9 cellular contexts compared by ENCODE assay signal in the genomic region with DNA sequence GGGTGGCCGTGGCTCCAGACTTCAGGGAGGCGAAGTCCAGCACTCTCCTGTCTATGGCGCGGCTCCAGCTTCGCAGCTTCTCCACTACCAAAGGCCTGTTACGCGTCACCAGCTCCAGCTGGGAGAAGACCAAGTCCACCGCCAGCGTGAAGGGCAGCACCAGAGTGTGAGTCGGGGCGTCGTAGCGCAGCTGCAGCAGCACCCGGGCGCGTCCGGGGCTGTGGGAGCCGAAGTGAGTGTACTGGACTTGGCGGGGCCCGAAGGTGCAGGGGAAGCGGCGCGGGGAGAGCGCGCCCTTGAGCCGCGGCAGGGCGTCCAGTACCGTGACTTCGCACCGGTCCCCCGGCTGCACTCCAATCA. TPM values are rescaled to one million over a fixed set of nuclear protein-coding genes. Genes with fewer than 3 reads are reported as not detected.
DNase-seq lines count a peak whose midpoint lies in the region; ATAC-seq and TF ChIP-seq lines count a peak whose summit lies in the region.
"Had no signal": no experiment of that assay in that cellular context is flagged by ENCODE, and none has a peak within 500 bp of the region (broad histone marks: within the 10 kb centered on the region; RNA-seq: fewer than 3 reads in every experiment).

No MANE protein-coding gene starts in this region.

- peak overlapping the region; percentile 87 for H3K4me2 ChIP-seq in DND-41 (ENCODE audit: insufficient read depth, low read length)
- peak overlapping the region; percentile 40; the same call in 1 of the 2 replicates for H3K4me2 ChIP-seq in KMS-11

- H3K4me1 ChIP-seq in DND-41 (ENCODE audit: insufficient read depth, low read length) (peaks cover 27% of the 10 kb centered on the region), KMS-11 (ENCODE audit: low read depth, poor library complexity, severe bottlenecking) (peaks cover 6% of the 10 kb centered on the region), endodermal cell (ENCODE audit: control insufficient read depth, insufficient read depth, low read length) (no peaks in the 10 kb centered on the region), Caco-2 (no peaks in the 10 kb centered on the region)

- H4K20me1 ChIP-seq in DND-41 (ENCODE audit: insufficient read depth, low read length) (no peaks in the 10 kb centered on the region), KMS-11 (ENCODE audit: insufficient read depth) (no peaks in the 10 kb centered on the region)

- BruUV-seq in Caco-2 (replicated peaks; lab: Mats Ljungman, UMichigan), result no TSS peak

- POLR2A ChIA-PET in Caco-2 (lab: Charles Lee), result interaction anchor here (0.5 kb wide), 1 partner anchor 16 kb away, joined by 3 read pairs; no protein-coding TSS in a partner anchor

- H3K36me3 Mint-ChIP-seq in endodermal cell (ENCODE audit: low read depth), result no peaks in the 10 kb centered on the region
- no peaks in the 10 kb centered on the region for H3K36me3 Mint-ChIP-seq in osteocyte (ENCODE audit: unreplicated experiment)
- no peaks in the 10 kb centered on the region for H3K36me3 Mint-ChIP-seq in Caco-2 (ENCODE audit: insufficient read depth, unreplicated experiment)

- peak overlapping the region; percentile 10 to 61; a peak in 3 of 4 replicates for H3K4me3 ChIP-seq in DND-41 (ENCODE audit: low read depth in 1 of 2, low read length in 2 of 2)
- no peak overlapping the region for H3K4me3 ChIP-seq in KMS-11 (IDR thresholded peaks at IDR 0.05; ENCODE audit: insufficient read depth, low read depth, low read length)
- peak overlapping the region; percentile 77 for H3K4me3 ChIP-seq in endodermal cell (ENCODE audit: low read length)
- H3K4me3 ChIP-seq in Caco-2 (ENCODE audit: low read depth, low read length), result no peak overlapping the region

- intact Hi-C loops in Caco-2 (cut with micrococcal nuclease; ENCODE audit: unreplicated experiment), result loop anchor here (5.0 kb wide), 1 partner anchor 143 kb away; no protein-coding TSS in a partner anchor

- H3K9me3 ChIP-seq in DND-41 (ENCODE audit: insufficient read depth, low read length, severe bottlenecking) (no peaks in the 10 kb centered on the region), endodermal cell (ENCODE audit: control insufficient read depth, low read length) (no peaks in the 10 kb centered on the region), Caco-2 (no peaks in the 10 kb centered on the region)

- H3K4me3 Mint-ChIP-seq in endodermal cell (peak overlapping the region; percentile 55), osteocyte (ENCODE audit: unreplicated experiment) (peak overlapping the region; percentile 26), Caco-2 (ENCODE audit: unreplicated experiment) (no peak overlapping the region)

- H3K9me3 Mint-ChIP-seq in endodermal cell (no peaks in the 10 kb centered on the region), osteocyte (ENCODE audit: unreplicated experiment) (no peaks in the 10 kb centered on the region), Caco-2 (ENCODE audit: unreplicated experiment) (no peaks in the 10 kb centered on the region)

- ATAC-seq in DND-41 (ENCODE audit: insufficient read depth, low read depth) (peak; percentile 28), HG02970 (IDR thresholded peaks at IDR 0.05; ENCODE audit: low FRiP score, unreplicated experiment) (no peak)

- WGBS in endodermal cell (ENCODE audit: insufficient coverage in 1 of 2, insufficient read length in 1 of 2), 2 experiments, result 5 to 9% methylated on average over 4 to 32 of the region's 32 CpGs

- H3K79me2 ChIP-seq in DND-41 (ENCODE audit: insufficient read depth, low read length) (no peaks in the 10 kb centered on the region), KMS-11 (ENCODE audit: insufficient read depth, low read depth) (no peaks in the 10 kb centered on the region)

- H3K9ac ChIP-seq in DND-41 (ENCODE audit: low read depth, low read length) (peak overlapping the region; percentile 35; the same call in 1 of the 2 replicates), KMS-11 (no peak overlapping the region), endodermal cell (ENCODE audit: extremely low read depth, low read length, poor library complexity, severe bottlenecking) (no peak overlapping the region)

- H3K27me3 Mint-ChIP-seq in endodermal cell (ENCODE audit: insufficient read depth), result peaks cover 86% of the 10 kb centered on the region
- peaks cover 41% of the 10 kb centered on the region for H3K27me3 Mint-ChIP-seq in osteocyte (ENCODE audit: unreplicated experiment)
- H3K27me3 Mint-ChIP-seq in Caco-2 (ENCODE audit: insufficient read depth, unreplicated experiment), result peaks cover 6% of the 10 kb centered on the region

- peaks cover 3% of the 10 kb centered on the region for H3K4me1 Mint-ChIP-seq in endodermal cell
- H3K4me1 Mint-ChIP-seq in osteocyte (ENCODE audit: unreplicated experiment), result peaks cover 4% of the 10 kb centered on the region
- H3K4me1 Mint-ChIP-seq in Caco-2 (ENCODE audit: low read depth, unreplicated experiment), result no peaks in the 10 kb centered on the region

- H3K27ac Mint-ChIP-seq in endodermal cell, result no peak overlapping the region
- H3K27ac Mint-ChIP-seq in osteocyte (ENCODE audit: unreplicated experiment), result no peak overlapping the region
- H3K27ac Mint-ChIP-seq in Caco-2 (ENCODE audit: unreplicated experiment), result no peak overlapping the region

- H3K36me3 ChIP-seq in DND-41 (ENCODE audit: insufficient read depth, low read length), result no peaks in the 10 kb centered on the region
- H3K36me3 ChIP-seq in KMS-11 (ENCODE audit: insufficient read depth), result no peaks in the 10 kb centered on the region
- no peaks in the 10 kb centered on the region for H3K36me3 ChIP-seq in endodermal cell (ENCODE audit: control insufficient read depth, insufficient read depth, low read length)
- H3K36me3 ChIP-seq in Caco-2 (ENCODE audit: control insufficient read depth, insufficient read depth, low read length), result no peaks in the 10 kb centered on the region

- DNase-seq in DND-41 (peak; percentile 21), endodermal cell (peak; percentile 76), osteocyte (ENCODE audit: extremely low spot score, unreplicated experiment) (no peak), Caco-2 (no peak), NCI-H2029 (lab: John Stamatoyannopoulos, UW) (no peak)
- DNase-seq in stimulated activated naive CD4-positive, alpha-beta T cell treated with Interleukin-2 at 50 U/mL for 16 hours (lab: John Stamatoyannopoulos, UW), result no peak

- TF ChIP-seq CTCF in DND-41 (IDR thresholded peaks at IDR 0.05; ENCODE audit: borderline replicate concordance, extremely low read depth, low read length, poor library complexity, severe bottlenecking) (no peak), KMS-11 (conservative IDR thresholded peaks at IDR 0.05; ENCODE audit: low read depth, low read length) (no peak), endodermal cell (conservative IDR thresholded peaks at IDR 0.05) (no peak), osteocyte (IDR thresholded peaks at IDR 0.05) (no peak), Caco-2 (IDR thresholded peaks at IDR 0.05; ENCODE audit: insufficient read depth in 1 of 2, low read depth in 1 of 2, low read length in 1 of 2, severe bottlenecking in 1 of 2, unreplicated experiment in 1 of 2) (no peak)

- CTCF ChIA-PET in Caco-2 (lab: Charles Lee), result no interaction called here

- peaks cover 21% of the 10 kb centered on the region for H3K27me3 ChIP-seq in DND-41 (ENCODE audit: insufficient read depth, low read length, poor library complexity)
- no peaks in the 10 kb centered on the region for H3K27me3 ChIP-seq in KMS-11 (ENCODE audit: insufficient read depth, low read depth)
- peaks cover 79% of the 10 kb centered on the region for H3K27me3 ChIP-seq in endodermal cell (ENCODE audit: control insufficient read depth, insufficient read depth, low read length, poor library complexity, severe bottlenecking)
- no peaks in the 10 kb centered on the region for H3K27me3 ChIP-seq in Caco-2 (replicated peaks; ENCODE audit: control insufficient read depth, insufficient read depth, low read length)

- H3K27ac ChIP-seq in DND-41 (ENCODE audit: low read length), result no peak overlapping the region
- no peak overlapping the region for H3K27ac ChIP-seq in KMS-11
- H3K27ac ChIP-seq in endodermal cell (ENCODE audit: low read depth, low read length), result no peak overlapping the region

- H2AFZ ChIP-seq in DND-41 (ENCODE audit: low read depth, low read length) (peak overlapping the region; percentile 54; the same call in 1 of the 2 replicates), KMS-11 (ENCODE audit: low read depth) (no peak overlapping the region)

RNA-seq across cellular contexts. Expression of a gene that starts 0.4 kb away (rescaled TPM):
- under 1 TPM; 0.13 to 0.20 TPM for total RNA-seq in endodermal cell
- 0.04 TPM for polyA plus RNA-seq in endodermal cell (2013, experiment 1 of 2)
- polyA plus RNA-seq in endodermal cell (2013, experiment 2 of 2), result 0.04 TPM
- not detected in 2 replicates for total RNA-seq in osteocyte
- total RNA-seq in Caco-2 (2022), result not detected in 2 replicates
- total RNA-seq: renal cortical epithelial cell had no signal

Comparison
In these comparisons a context has a peak if more than half of its experiments do, and no peak if none do; other contexts are left out.
1. DNase-seq: peak in DND-41 (single experiment) and endodermal cell (single experiment); none in osteocyte (single experiment), Caco-2 (0 of 2), NCI-H2029 (single experiment) and stimulated activated naive CD4-positive, alpha-beta T cell treated with Interleukin-2 at 50 U/mL for 16 hours (single experiment).
2. H3K4me3 ChIP-seq: peak in DND-41 (2 of 2) and endodermal cell (single experiment); none in KMS-11 (single experiment) and Caco-2 (single experiment).